18 cellular contexts compared by ENCODE assay signal in genomic region chr3:152230367-152230766, GRCh38.
"Had no signal": no experiment of that assay in that cellular context is flagged by ENCODE, and none has a peak within 500 bp of the region (broad histone marks: within the 10 kb centered on the region; RNA-seq: fewer than 3 reads in every experiment).

No MANE protein-coding gene starts in this region.

- H3K4me3 Mint-ChIP-seq: dendritic cell treated with granulocyte-macrophage colony-stimulating factor and Interleukin-4, amounts not matched to agents 40 ng/mL and 50 ng/mL, for 4 days; neural progenitor cell; WTC11 had no signal

- H3K4me3 ChIP-seq: esophagus muscularis mucosa, gastroesophageal sphincter, heart left ventricle, left lung, neural progenitor cell, pancreas, tibial nerve had no signal

- DNase-seq: activated CD4-positive, alpha-beta T cell treated with anti-CD3 and anti-CD28 coated beads for 4 hours; activated CD8-positive, alpha-beta memory T cell treated with anti-CD3 and anti-CD28 coated beads for 24 hours; activated CD8-positive, alpha-beta memory T cell treated with anti-CD3 and anti-CD28 coated beads, Interleukin-2, amount 50 U/mL, for 48 hours; effector CD8-positive, alpha-beta T cell; heart left ventricle; left lung; pancreas; stimulated activated CD4-positive, alpha-beta T cell treated with anti-CD3 and anti-CD28 coated beads, Interleukin-1b, Interleukin-23, amount 100 ng/mL, for 48 hours; stimulated activated CD8-positive, alpha-beta memory T cell treated with anti-CD3 and anti-CD28 coated beads, Interleukin-4, amount 100 ng/mL, for 48 hours; stimulated activated naive CD4-positive, alpha-beta T cell had no signal

- H3K9me3 Mint-ChIP-seq: dendritic cell treated with granulocyte-macrophage colony-stimulating factor and Interleukin-4, amounts not matched to agents 40 ng/mL and 50 ng/mL, for 4 days; neural progenitor cell; WTC11 had no signal

- H3K27me3 ChIP-seq: esophagus muscularis mucosa, gastroesophageal sphincter, heart left ventricle, left lung, neural progenitor cell, pancreas, tibial nerve had no signal

- H3K36me3 Mint-ChIP-seq: neural progenitor cell, WTC11 had no signal

- H3K27me3 Mint-ChIP-seq: dendritic cell treated with granulocyte-macrophage colony-stimulating factor and Interleukin-4, amounts not matched to agents 40 ng/mL and 50 ng/mL, for 4 days had no signal

- H3K4me1 ChIP-seq: left lung, neural progenitor cell, pancreas had no signal

- H3K36me3 ChIP-seq: esophagus muscularis mucosa, gastroesophageal sphincter, heart left ventricle, left lung, neural progenitor cell, pancreas, tibial nerve had no signal

- H3K4me1 Mint-ChIP-seq: WTC11 had no signal

- H2AFZ ChIP-seq: neural progenitor cell had no signal

- H3K4me2 ChIP-seq: neural progenitor cell had no signal

- H3K9me3 ChIP-seq: esophagus muscularis mucosa, gastroesophageal sphincter, heart left ventricle, left lung, pancreas, tibial nerve had no signal

- H3K27ac Mint-ChIP-seq: dendritic cell treated with granulocyte-macrophage colony-stimulating factor and Interleukin-4, amounts not matched to agents 40 ng/mL and 50 ng/mL, for 4 days; neural progenitor cell; WTC11 had no signal

- FAIRE-seq: endothelial cell of umbilical vein, urothelium cell line had no signal

- ATAC-seq: gastroesophageal sphincter had no signal

- H3K9ac ChIP-seq: neural progenitor cell had no signal

- H3K27ac ChIP-seq: esophagus muscularis mucosa, gastroesophageal sphincter, heart left ventricle, left lung, neural progenitor cell, pancreas, tibial nerve had no signal
